9 cellular contexts compared by ENCODE assay signal in the genomic region with DNA sequence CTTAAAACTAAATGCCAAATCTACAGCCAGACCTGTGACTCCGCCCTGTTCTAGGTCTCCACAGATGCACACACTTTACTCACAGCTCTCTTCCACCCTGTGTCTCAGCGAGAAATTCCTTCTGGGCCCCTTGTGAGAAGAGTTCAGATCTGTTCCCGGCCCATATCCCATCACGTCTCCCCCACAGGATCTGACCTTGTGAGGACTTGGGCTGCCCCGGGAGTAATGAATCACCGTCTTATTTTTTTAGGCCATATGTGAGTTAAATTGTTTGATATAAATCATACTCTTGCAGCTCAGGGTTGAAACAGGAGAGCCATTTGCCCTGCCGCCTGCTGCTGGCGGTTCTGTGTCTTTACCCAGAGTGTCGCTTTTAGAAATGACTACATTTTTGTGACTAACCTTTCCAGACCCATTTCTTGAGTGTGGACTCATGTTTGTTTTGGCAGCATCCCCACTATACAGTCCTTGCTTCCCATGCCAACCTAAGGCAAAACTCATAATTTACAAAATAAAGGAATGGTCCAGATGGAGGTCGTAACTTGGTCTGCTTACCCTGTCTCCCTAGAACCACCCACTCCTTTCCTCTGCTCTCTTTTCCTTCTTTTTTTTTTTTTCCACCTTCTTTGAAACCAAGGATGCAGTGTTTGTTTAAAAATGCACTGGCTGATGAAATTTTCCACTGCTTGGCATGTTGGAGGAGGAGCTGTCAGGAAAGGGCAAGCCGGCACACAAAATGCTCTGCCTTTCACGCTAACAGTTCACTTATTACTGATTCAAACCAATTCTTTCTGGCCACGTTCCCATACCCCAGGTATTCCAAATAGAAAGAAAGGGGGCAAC.
DNase-seq lines count a peak whose midpoint lies in the region; ATAC-seq and TF ChIP-seq lines count a peak whose summit lies in the region.
"Had no signal": no experiment of that assay in that cellular context is flagged by ENCODE, and none has a peak within 500 bp of the region (broad histone marks: within the 10 kb centered on the region; RNA-seq: fewer than 3 reads in every experiment).

No MANE protein-coding gene starts in this region.

- H3K27ac Mint-ChIP-seq in mesothelial cell of epicardium = no peak overlapping the region
- H3K27ac Mint-ChIP-seq: naive thymus-derived CD8-positive, alpha-beta T cell had no signal

- no peaks in the 10 kb centered on the region for H3K36me3 Mint-ChIP-seq in mesothelial cell of epicardium
- H3K36me3 Mint-ChIP-seq: naive thymus-derived CD8-positive, alpha-beta T cell had no signal

- H3K27me3 Mint-ChIP-seq in mesothelial cell of epicardium (ENCODE audit: low read depth) = no peaks in the 10 kb centered on the region
- H3K27me3 Mint-ChIP-seq: naive thymus-derived CD8-positive, alpha-beta T cell had no signal

- peak overlapping the region in 20 of 21 experiments; percentile 5 to 89 (median 71) for H3K27ac ChIP-seq in skin epidermis

- H3K4me3 ChIP-seq in skin epidermis = peak overlapping the region in 1 of 7 experiments; percentile 4

- TF ChIP-seq CTCF in mesothelial cell of epicardium (IDR thresholded peaks at IDR 0.05; ENCODE audit: unreplicated experiment) = no peak

- ATAC-seq in SK-N-SH treated with all-trans-retinoic acid at 6 μM for 48 hours (peak; percentile 86), HG03135 (IDR thresholded peaks at IDR 0.05; ENCODE audit: unreplicated experiment) (no peak)
- ATAC-seq: naive thymus-derived CD8-positive, alpha-beta T cell had no signal

- no peaks in the 10 kb centered on the region for H3K9me3 Mint-ChIP-seq in mesothelial cell of epicardium
- H3K9me3 Mint-ChIP-seq: naive thymus-derived CD8-positive, alpha-beta T cell had no signal

- no peak overlapping the region for H3K4me3 Mint-ChIP-seq in mesothelial cell of epicardium
- H3K4me3 Mint-ChIP-seq: naive thymus-derived CD8-positive, alpha-beta T cell had no signal

- DNase-seq in H4 (ENCODE audit: low spot score) (peak; percentile 90), glomerular visceral epithelial cell (ENCODE audit: extremely low spot score) (peak; percentile 86), mesothelial cell of epicardium (ENCODE audit: low spot score in 2 of 2, unreplicated experiment in 2 of 2) (no peak), SKM-1 treated with dmso at 0.1 percent for 144 hours (lab: John Stamatoyannopoulos, UW; ENCODE audit: unreplicated experiment) (no peak), pons (ENCODE audit: low spot score) (no peak)
- DNase-seq: naive thymus-derived CD8-positive, alpha-beta T cell had no signal

- peaks cover 14% of the 10 kb centered on the region for H3K4me1 Mint-ChIP-seq in mesothelial cell of epicardium
- H3K4me1 Mint-ChIP-seq: naive thymus-derived CD8-positive, alpha-beta T cell had no signal

TF ChIP-seq in SK-N-SH treated with all-trans-retinoic acid at 6 μM for 48 hours, 23 proteins besides CTCF, POLR2A, EP300 and RAD21:
- TF ChIP-seq POU6F1 (CRISPR knock-in tag; IDR thresholded peaks at IDR 0.05; ENCODE audit: borderline replicate concordance, low read depth) = 0 out of 2 replicates have a peak, but pooled peaks have one; percentile 38
- TF ChIP-seq OSR1 (CRISPR knock-in tag; IDR thresholded peaks at IDR 0.05) = 0 out of 2 replicates have a peak, but pooled peaks have one; percentile 30
- peak; percentile 57; the same call in 1 of the 2 replicates for TF ChIP-seq TOX (CRISPR knock-in tag; IDR thresholded peaks at IDR 0.05; ENCODE audit: borderline replicate concordance)
- TF ChIP-seq ZC3H10 (CRISPR knock-in tag; IDR thresholded peaks at IDR 0.05) = no peak

Comparison
In these comparisons a context has a peak if more than half of its experiments do, and no peak if none do; other contexts are left out.
1. DNase-seq: peak in H4 (single experiment) and glomerular visceral epithelial cell (single experiment); none in mesothelial cell of epicardium (0 of 2), SKM-1 treated with dmso at 0.1 percent for 144 hours (single experiment) and pons (single experiment).